1 cellular context compared by ENCODE assay signal in the genomic region with DNA sequence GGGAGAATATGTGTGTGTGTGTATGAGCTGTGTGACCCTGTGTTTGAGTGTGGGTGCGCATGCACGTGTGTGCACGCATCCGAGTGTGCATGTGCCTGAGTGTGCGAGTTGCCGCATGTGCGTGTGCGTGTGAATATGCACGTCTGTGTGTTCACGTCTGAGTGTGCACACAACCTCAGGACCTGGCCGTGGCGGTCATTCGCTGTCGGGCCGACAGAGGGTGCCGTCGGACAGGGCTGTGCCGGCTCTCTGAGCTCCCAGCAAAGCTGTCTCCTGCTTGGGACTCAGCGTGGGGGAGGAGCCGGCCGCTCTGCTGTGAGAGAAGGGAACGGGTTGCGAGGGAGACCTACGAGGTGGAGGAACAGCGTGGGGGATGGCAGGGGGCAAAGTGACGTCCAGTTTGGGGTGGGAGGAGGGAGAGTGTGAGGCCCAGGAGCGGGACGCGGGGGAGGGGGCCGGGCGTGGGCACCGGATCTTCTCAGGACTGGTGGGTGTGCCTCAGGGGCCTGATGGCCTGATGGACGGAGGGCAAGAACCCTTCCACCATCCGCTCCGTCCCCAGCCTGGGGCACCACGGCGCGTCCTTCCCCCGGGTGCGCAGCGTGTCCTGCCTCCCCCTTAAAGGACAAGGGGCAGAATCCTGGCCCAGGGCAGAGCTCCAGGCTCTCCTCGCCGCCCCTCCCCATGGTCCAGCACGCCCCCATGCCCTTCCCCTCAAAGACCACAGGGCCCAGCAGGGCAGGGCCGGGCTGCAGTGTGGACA.
A peak's percentile ranks its signal among the peaks of the same experiment; 100 is the strongest.
TF ChIP-seq lines count a peak whose summit lies in the region.

No MANE protein-coding gene starts in this region.

TF ChIP-seq in HepG2, 621 proteins besides CTCF, POLR2A, EP300 and RAD21 (continued from another document and continues in another):
- TF ChIP-seq ZBTB1 (CRISPR knock-in tag; IDR thresholded peaks at IDR 0.05; ENCODE audit: borderline replicate concordance): no peak
- TF ChIP-seq TARDBP (CRISPR knock-in tag; IDR thresholded peaks at IDR 0.05): peak; percentile 50; the same call in 1 of the 2 replicates
- TF ChIP-seq, protein P1, sequence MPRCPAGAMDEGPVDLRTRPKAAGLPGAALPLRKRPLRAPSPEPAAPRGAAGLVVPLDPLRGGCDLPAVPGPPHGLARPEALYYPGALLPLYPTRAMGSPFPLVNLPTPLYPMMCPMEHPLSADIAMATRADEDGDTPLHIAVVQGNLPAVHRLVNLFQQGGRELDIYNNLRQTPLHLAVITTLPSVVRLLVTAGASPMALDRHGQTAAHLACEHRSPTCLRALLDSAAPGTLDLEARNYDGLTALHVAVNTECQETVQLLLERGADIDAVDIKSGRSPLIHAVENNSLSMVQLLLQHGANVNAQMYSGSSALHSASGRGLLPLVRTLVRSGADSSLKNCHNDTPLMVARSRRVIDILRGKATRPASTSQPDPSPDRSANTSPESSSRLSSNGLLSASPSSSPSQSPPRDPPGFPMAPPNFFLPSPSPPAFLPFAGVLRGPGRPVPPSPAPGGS (CRISPR knock-in tag; IDR thresholded peaks at IDR 0.05): 0 out of 2 replicates have a peak, but pooled peaks have one; percentile 45
- 0 out of 2 replicates have a peak, but pooled peaks have one; percentile 81 for TF ChIP-seq ZNF260 (CRISPR knock-in tag; IDR thresholded peaks at IDR 0.05; ENCODE audit: borderline replicate concordance, low read depth)
- peak; percentile 84; the same call in 1 of the 2 replicates for TF ChIP-seq ZNF350 (CRISPR knock-in tag; IDR thresholded peaks at IDR 0.05; ENCODE audit: borderline replicate concordance, low read depth)
- TF ChIP-seq KLF15 (CRISPR knock-in tag; IDR thresholded peaks at IDR 0.05; ENCODE audit: borderline replicate concordance): no peak
- 0 out of 2 replicates have a peak, but pooled peaks have one; percentile 59 for TF ChIP-seq ZNF724P (CRISPR knock-in tag; IDR thresholded peaks at IDR 0.05; ENCODE audit: borderline replicate concordance)
- no peak for TF ChIP-seq ZNF879 (CRISPR knock-in tag; IDR thresholded peaks at IDR 0.05)
- TF ChIP-seq, protein P2, sequence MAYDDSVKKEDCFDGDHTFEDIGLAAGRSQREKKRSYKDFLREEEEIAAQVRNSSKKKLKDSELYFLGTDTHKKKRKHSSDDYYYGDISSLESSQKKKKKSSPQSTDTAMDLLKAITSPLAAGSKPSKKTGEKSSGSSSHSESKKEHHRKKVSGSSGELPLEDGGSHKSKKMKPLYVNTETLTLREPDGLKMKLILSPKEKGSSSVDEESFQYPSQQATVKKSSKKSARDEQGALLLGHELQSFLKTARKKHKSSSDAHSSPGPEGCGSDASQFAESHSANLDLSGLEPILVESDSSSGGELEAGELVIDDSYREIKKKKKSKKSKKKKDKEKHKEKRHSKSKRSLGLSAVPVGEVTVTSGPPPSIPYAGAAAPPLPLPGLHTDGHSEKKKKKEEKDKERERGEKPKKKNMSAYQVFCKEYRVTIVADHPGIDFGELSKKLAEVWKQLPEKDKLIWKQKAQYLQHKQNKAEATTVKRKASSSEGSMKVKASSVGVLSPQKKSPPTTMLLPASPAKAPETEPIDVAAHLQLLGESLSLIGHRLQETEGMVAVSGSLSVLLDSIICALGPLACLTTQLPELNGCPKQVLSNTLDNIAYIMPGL (CRISPR knock-in tag; IDR thresholded peaks at IDR 0.05; ENCODE audit: borderline replicate concordance in 1 of 2, low read depth in 1 of 2): peak; percentile 94 to 96
- TF ChIP-seq, protein P3, sequence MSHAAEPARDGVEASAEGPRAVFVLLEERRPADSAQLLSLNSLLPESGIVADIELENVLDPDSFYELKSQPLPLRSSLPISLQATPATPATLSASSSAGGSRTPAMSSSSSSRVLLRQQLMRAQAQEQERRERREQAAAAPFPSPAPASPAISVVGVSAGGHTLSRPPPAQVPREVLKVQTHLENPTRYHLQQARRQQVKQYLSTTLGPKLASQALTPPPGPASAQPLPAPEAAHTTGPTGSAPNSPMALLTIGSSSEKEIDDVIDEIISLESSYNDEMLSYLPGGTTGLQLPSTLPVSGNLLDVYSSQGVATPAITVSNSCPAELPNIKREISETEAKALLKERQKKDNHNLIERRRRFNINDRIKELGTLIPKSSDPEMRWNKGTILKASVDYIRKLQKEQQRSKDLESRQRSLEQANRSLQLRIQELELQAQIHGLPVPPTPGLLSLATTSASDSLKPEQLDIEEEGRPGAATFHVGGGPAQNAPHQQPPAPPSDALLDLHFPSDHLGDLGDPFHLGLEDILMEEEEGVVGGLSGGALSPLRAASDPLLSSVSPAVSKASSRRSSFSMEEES (CRISPR knock-in tag; IDR thresholded peaks at IDR 0.05): no peak
- TF ChIP-seq SNAPC2 (CRISPR knock-in tag; IDR thresholded peaks at IDR 0.05): no peak
- peak; percentile 48; the same call in 1 of the 2 replicates for TF ChIP-seq ZNF501 (CRISPR knock-in tag; IDR thresholded peaks at IDR 0.05)
- TF ChIP-seq, protein P4, sequence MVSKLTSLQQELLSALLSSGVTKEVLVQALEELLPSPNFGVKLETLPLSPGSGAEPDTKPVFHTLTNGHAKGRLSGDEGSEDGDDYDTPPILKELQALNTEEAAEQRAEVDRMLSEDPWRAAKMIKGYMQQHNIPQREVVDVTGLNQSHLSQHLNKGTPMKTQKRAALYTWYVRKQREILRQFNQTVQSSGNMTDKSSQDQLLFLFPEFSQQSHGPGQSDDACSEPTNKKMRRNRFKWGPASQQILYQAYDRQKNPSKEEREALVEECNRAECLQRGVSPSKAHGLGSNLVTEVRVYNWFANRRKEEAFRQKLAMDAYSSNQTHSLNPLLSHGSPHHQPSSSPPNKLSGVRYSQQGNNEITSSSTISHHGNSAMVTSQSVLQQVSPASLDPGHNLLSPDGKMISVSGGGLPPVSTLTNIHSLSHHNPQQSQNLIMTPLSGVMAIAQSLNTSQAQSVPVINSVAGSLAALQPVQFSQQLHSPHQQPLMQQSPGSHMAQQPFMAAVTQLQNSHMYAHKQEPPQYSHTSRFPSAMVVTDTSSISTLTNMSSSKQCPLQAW (CRISPR knock-in tag; IDR thresholded peaks at IDR 0.05): peak; percentile 87
- no peak for TF ChIP-seq ZNF773 (CRISPR knock-in tag; IDR thresholded peaks at IDR 0.05; ENCODE audit: borderline replicate concordance)
- TF ChIP-seq ZMAT3 (CRISPR knock-in tag; conservative IDR thresholded peaks at IDR 0.05): no peak
- no peak for TF ChIP-seq NONO (IDR thresholded peaks at IDR 0.05)
- peak; percentile 97 for TF ChIP-seq NONO (CRISPR knock-in tag; conservative IDR thresholded peaks at IDR 0.05)
- TF ChIP-seq, protein P5, sequence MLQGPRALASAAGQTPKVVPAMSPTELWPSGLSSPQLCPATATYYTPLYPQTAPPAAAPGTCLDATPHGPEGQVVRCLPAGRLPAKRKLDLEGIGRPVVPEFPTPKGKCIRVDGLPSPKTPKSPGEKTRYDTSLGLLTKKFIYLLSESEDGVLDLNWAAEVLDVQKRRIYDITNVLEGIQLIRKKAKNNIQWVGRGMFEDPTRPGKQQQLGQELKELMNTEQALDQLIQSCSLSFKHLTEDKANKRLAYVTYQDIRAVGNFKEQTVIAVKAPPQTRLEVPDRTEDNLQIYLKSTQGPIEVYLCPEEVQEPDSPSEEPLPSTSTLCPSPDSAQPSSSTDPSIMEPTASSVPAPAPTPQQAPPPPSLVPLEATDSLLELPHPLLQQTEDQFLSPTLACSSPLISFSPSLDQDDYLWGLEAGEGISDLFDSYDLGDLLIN (CRISPR knock-in tag; IDR thresholded peaks at IDR 0.05; ENCODE audit: borderline replicate concordance): no peak
- TF ChIP-seq ADNP (CRISPR knock-in tag; IDR thresholded peaks at IDR 0.05): peak; percentile 68; the same call in 1 of the 2 replicates
- TF ChIP-seq, protein P6, sequence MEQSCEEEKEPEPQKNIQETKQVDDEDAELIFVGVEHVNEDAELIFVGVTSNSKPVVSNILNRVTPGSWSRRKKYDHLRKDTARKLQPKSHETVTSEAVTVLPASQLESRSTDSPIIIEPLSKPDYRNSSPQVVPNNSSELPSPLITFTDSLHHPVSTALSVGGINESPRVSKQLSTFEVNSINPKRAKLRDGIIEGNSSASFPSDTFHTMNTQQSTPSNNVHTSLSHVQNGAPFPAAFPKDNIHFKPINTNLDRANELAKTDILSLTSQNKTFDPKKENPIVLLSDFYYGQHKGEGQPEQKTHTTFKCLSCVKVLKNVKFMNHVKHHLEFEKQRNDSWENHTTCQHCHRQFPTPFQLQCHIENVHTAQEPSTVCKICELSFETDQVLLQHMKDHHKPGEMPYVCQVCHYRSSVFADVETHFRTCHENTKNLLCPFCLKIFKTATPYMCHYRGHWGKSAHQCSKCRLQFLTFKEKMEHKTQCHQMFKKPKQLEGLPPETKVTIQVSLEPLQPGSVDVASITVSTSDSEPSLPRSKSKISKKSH (CRISPR knock-in tag; IDR thresholded peaks at IDR 0.05; ENCODE audit: borderline replicate concordance): peak; percentile 44; the same call in 1 of the 2 replicates
- TF ChIP-seq TCF12 (IDR thresholded peaks at IDR 0.05): no peak
- TF ChIP-seq TCF12 (CRISPR knock-in tag; IDR thresholded peaks at IDR 0.05): no peak
- peak; percentile 67; the same call in 1 of the 2 replicates for TF ChIP-seq PITX1 (CRISPR knock-in tag; IDR thresholded peaks at IDR 0.05)
- TF ChIP-seq ZFP1 (CRISPR knock-in tag; IDR thresholded peaks at IDR 0.05): peak; percentile 96; the same call in 1 of the 2 replicates
- TF ChIP-seq, protein P7, sequence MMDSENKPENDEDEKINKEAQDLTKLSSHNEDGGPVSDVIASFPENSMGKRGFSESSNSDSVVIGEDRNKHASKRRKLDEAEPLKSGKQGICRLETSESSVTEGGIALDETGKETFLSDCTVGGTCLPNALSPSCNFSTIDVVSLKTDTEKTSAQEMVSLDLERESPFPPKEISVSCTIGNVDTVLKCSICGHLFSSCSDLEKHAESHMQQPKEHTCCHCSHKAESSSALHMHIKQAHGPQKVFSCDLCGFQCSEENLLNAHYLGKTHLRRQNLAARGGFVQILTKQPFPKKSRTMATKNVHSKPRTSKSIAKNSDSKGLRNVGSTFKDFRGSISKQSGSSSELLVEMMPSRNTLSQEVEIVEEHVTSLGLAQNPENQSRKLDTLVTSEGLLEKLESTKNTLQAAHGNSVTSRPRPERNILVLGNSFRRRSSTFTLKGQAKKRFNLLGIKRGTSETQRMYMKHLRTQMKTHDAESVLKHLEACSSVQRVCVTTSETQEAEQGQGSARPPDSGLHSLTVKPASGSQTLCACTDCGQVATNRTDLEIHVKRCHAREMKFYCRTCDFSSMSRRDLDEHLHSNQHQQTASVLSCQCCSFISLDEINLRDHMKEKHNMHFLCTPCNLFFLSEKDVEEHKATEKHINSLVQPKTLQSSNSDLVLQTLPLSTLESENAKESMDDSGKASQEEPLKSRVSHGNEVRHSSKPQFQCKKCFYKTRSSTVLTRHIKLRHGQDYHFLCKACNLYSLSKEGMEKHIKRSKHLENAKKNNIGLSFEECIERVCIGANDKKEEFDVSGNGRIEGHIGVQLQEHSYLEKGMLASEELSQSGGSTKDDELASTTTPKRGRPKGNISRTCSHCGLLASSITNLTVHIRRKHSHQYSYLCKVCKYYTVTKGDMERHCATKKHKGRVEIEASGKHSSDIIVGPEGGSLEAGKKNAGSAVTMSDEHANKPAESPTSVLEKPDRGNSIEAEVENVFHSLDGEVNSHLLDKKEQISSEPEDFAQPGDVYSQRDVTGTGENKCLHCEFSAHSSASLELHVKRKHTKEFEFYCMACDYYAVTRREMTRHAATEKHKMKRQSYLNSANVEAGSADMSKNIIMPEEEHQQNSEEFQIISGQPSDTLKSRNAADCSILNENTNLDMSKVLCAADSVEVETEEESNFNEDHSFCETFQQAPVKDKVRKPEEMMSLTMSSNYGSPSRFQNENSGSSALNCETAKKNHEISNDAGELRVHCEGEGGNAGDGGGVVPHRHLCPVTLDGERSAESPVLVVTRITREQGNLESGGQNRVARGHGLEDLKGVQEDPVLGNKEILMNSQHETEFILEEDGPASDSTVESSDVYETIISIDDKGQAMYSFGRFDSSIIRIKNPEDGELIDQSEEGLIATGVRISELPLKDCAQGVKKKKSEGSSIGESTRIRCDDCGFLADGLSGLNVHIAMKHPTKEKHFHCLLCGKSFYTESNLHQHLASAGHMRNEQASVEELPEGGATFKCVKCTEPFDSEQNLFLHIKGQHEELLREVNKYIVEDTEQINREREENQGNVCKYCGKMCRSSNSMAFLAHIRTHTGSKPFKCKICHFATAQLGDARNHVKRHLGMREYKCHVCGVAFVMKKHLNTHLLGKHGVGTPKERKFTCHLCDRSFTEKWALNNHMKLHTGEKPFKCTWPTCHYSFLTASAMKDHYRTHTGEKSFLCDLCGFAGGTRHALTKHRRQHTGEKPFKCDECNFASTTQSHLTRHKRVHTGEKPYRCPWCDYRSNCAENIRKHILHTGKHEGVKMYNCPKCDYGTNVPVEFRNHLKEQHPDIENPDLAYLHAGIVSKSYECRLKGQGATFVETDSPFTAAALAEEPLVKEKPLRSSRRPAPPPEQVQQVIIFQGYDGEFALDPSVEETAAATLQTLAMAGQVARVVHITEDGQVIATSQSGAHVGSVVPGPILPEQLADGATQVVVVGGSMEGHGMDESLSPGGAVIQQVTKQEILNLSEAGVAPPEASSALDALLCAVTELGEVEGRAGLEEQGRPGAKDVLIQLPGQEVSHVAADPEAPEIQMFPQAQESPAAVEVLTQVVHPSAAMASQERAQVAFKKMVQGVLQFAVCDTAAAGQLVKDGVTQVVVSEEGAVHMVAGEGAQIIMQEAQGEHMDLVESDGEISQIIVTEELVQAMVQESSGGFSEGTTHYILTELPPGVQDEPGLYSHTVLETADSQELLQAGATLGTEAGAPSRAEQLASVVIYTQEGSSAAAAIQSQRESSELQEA (CRISPR knock-in tag; IDR thresholded peaks at IDR 0.05; ENCODE audit: not compliant biosample characterization): no peak
- TF ChIP-seq FOXK1 (CRISPR knock-in tag; IDR thresholded peaks at IDR 0.05; ENCODE audit: borderline replicate concordance, low read depth): peak; percentile 70; the same call in 1 of the 2 replicates
- no peak for TF ChIP-seq NR2F2 (IDR thresholded peaks at IDR 0.05; ENCODE audit: borderline replicate concordance, low read depth)
- peak; percentile 85; the same call in 1 of the 2 replicates for TF ChIP-seq ZMYM3 (CRISPR knock-in tag; IDR thresholded peaks at IDR 0.05)
- TF ChIP-seq, protein P8, sequence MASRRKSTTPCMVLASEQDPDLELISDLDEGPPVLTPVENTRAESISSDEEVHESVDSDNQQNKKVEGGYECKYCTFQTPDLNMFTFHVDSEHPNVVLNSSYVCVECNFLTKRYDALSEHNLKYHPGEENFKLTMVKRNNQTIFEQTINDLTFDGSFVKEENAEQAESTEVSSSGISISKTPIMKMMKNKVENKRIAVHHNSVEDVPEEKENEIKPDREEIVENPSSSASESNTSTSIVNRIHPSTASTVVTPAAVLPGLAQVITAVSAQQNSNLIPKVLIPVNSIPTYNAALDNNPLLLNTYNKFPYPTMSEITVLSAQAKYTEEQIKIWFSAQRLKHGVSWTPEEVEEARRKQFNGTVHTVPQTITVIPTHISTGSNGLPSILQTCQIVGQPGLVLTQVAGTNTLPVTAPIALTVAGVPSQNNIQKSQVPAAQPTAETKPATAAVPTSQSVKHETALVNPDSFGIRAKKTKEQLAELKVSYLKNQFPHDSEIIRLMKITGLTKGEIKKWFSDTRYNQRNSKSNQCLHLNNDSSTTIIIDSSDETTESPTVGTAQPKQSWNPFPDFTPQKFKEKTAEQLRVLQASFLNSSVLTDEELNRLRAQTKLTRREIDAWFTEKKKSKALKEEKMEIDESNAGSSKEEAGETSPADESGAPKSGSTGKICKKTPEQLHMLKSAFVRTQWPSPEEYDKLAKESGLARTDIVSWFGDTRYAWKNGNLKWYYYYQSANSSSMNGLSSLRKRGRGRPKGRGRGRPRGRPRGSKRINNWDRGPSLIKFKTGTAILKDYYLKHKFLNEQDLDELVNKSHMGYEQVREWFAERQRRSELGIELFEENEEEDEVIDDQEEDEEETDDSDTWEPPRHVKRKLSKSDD (CRISPR knock-in tag; IDR thresholded peaks at IDR 0.05; ENCODE audit: low read depth): peak; percentile 48; the same call in 1 of the 2 replicates
